Comparison of ENCODE assay signal across 1 cellular context in genomic region chr12:57618431-57618830, GRCh38. TPM values are rescaled to one million over a fixed set of nuclear protein-coding genes. Genes with fewer than 3 reads are reported as not detected.
"Had no signal": no experiment of that assay in that cellular context is flagged by ENCODE, and none has a peak within 500 bp of the region (broad histone marks: within the 10 kb centered on the region; RNA-seq: fewer than 3 reads in every experiment).

No MANE protein-coding gene starts in this region.

RNA-seq across cellular contexts. Expression of gene ARHGEF25, which starts 7.2 kb away (rescaled TPM):
- total RNA-seq: OCI-LY7 had no signal

RNA-seq across cellular contexts. Expression of gene DTX3, which starts 13.8 kb away (rescaled TPM):
- total RNA-seq: OCI-LY7 had no signal
